In the genomic region with DNA sequence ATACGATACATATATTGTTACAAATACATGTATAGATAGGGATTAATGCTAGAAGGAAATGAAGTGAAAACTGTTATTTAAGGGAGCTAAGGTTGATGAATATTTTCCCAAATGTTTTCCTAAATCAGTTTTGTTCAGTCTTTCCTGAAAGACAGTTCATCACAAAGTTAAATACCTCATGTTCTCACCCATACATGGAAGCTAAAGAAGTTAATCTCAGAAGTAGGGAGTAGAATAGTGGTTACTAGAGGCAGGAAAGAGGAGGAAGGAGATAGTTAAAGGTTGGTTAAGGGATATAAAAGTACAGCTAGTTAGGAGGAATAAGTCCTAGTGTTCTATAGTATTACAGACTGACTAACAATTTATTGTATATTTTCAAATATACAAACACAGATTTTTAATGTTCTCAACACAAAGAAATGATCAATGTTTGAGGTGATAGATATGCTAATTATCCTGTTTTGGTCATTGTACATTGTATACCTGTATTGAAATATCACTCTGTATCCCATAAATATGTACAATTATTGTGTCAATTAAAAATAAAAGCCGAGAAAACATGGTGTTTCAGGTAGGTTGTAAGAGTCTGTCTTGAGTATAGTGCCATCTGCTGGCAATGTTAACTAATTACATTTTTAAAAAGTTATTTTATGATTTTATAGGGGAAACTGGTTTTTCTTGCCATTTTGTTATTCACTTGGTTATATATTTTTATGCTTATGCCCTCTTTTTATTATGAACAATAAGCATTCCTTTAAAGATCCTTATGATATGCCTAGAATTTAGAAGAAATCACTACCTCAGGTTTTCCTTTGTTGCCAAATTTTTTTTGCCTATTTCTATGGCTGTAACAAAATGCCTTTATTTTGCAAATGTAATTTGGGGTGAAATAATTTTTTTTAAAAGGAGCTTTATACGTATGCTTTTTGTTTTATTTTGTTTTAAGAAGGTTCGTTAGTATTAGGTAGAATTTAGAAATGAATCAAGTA, we compare ENCODE assay signal across 8 cellular contexts. TPM values are rescaled to one million over a fixed set of nuclear protein-coding genes. Genes with fewer than 3 reads are reported as not detected.
DNase-seq lines count a peak whose midpoint lies in the region; ATAC-seq, FAIRE-seq and TF ChIP-seq lines count a peak whose summit lies in the region.

No MANE protein-coding gene starts in this region.

- POLR2A ChIA-PET in CD8-positive, alpha-beta T cell (lab: Charles Lee), result no interaction called here

- H3K4me1 Mint-ChIP-seq in CD8-positive, alpha-beta T cell (ENCODE audit: low read depth), result peaks cover 34% of the 10 kb centered on the region

- H3K27ac Mint-ChIP-seq in CD8-positive, alpha-beta T cell, result peak overlapping the region; percentile 56

- H3K27ac ChIP-seq in CD8-positive, alpha-beta T cell (ENCODE audit: low read depth, low read length), result no peak overlapping the region

- H3K36me3 Mint-ChIP-seq in CD8-positive, alpha-beta T cell, result peaks cover 4% of the 10 kb centered on the region

- H3K9me3 Mint-ChIP-seq in CD8-positive, alpha-beta T cell, result peaks cover 3% of the 10 kb centered on the region

- H3K27me3 ChIP-seq in CD8-positive, alpha-beta T cell (ENCODE audit: insufficient read depth, low read length), result no peaks in the 10 kb centered on the region
- H3K27me3 ChIP-seq in H7 (ENCODE audit: control insufficient read depth, insufficient read depth, low read length), result no peaks in the 10 kb centered on the region

- H3K9me3 ChIP-seq in CD8-positive, alpha-beta T cell (ENCODE audit: low read length), result no peaks in the 10 kb centered on the region

- no peaks in the 10 kb centered on the region for H3K27me3 Mint-ChIP-seq in CD8-positive, alpha-beta T cell (ENCODE audit: low read depth)

- CTCF ChIA-PET in CD8-positive, alpha-beta T cell (lab: Charles Lee), result interaction anchor here (0.6 to 5.8 kb wide), 30 partner anchors 9 to 220 kb away, joined by 3 to 40 read pairs (median 4); no protein-coding TSS in a partner anchor

- peak; percentile 52 for ATAC-seq in CD8-positive, alpha-beta T cell
- ATAC-seq in esophagus mucosa (no peak), GM21515 (IDR thresholded peaks at IDR 0.05; ENCODE audit: unreplicated experiment) (no peak)

- TF ChIP-seq CTCF in CD8-positive, alpha-beta T cell (IDR thresholded peaks at IDR 0.05), result peak; percentile 79

- H3K4me1 ChIP-seq in CD8-positive, alpha-beta T cell (ENCODE audit: insufficient read depth, low read length), result no peaks in the 10 kb centered on the region

- DNase-seq in CD8-positive, alpha-beta T cell, result no peak
- DNase-seq in H7 (peak; percentile 7), NCI-H69 (lab: John Stamatoyannopoulos, UW) (peak; percentile 36), myocyte (ENCODE audit: low read depth) (peak; percentile 20), ureter (ENCODE audit: low spot score) (no peak)

- no peaks in the 10 kb centered on the region for H3K36me3 ChIP-seq in CD8-positive, alpha-beta T cell (ENCODE audit: insufficient read depth, low read length)
- H3K36me3 ChIP-seq in H7 (replicated peaks; ENCODE audit: control insufficient read depth, insufficient read depth, low read length), result no peaks in the 10 kb centered on the region

- intact Hi-C loops in CD8-positive, alpha-beta T cell (cut with DNase I, micrococcal nuclease), result loop anchor here (1.0 to 10.0 kb wide), 7 partner anchors 26 to 406 kb away; a partner anchor contains a TSS

- peak; percentile 96 for FAIRE-seq in colon (lab: Jason Lieb, UNC)

- no peak overlapping the region for H3K4me3 ChIP-seq in CD8-positive, alpha-beta T cell (ENCODE audit: low read depth, low read length)
- H3K4me3 ChIP-seq in H7 (ENCODE audit: insufficient read depth, low read depth, low read length), result no peak overlapping the region

- H3K4me3 Mint-ChIP-seq in CD8-positive, alpha-beta T cell, result no peak overlapping the region

RNA-seq across cellular contexts. Expression of a gene that starts 26.9 kb away (rescaled TPM):
- total RNA-seq in CD8-positive, alpha-beta T cell, result 10 to 100 TPM; 38.1 to 40.3 TPM
- total RNA-seq in H7 (2014; rRNA removed; shearing (Covaris generic)), result 22.9 and 31.8 TPM in 2 replicates
- total RNA-seq in myocyte (26.7 and 35.2 TPM in 2 replicates), esophagus mucosa (9.3 TPM), ureter (51.5 TPM)
- 17.4 TPM for polyA plus RNA-seq in myocyte (2012)

Comparison
In these comparisons a context has a peak if more than half of its experiments do, and no peak if none do; other contexts are left out.
1. DNase-seq: peak in H7 (single experiment), NCI-H69 (single experiment) and myocyte (single experiment); none in CD8-positive, alpha-beta T cell (0 of 7) and ureter (single experiment).